23 cellular contexts compared by ENCODE assay signal in the genomic region with DNA sequence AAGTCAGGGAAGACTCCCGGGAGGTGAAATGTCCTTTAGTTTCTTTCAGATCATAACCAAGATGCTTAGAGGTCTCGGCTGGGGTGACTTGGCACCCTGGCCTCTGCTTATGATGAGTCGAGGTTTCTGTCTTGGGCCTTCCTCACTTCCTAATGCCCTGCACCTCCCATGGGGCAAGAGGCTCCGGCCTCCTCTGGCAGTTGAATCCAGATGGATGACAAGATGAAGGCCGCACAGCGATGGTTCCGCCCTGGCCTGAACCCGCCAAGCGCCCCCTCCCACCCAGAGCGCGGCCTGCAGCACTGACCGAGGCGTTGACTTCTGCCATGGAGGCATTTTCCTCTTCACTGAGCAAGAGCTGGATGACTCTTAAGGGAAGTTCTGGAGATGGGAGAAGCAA. TPM values are rescaled to one million over a fixed set of nuclear protein-coding genes. Genes with fewer than 3 reads are reported as not detected.
"Had no signal": no experiment of that assay in that cellular context is flagged by ENCODE, and none has a peak within 500 bp of the region (broad histone marks: within the 10 kb centered on the region; RNA-seq: fewer than 3 reads in every experiment).

No MANE protein-coding gene starts in this region.

- H3K27ac ChIP-seq: colonic mucosa, esophagus squamous epithelium, neural progenitor cell, stomach, thoracic aorta, transverse colon had no signal

- ATAC-seq: left lobe of liver; natural killer cell treated with Interleukin-12 subunit alpha and Interleukin-12 subunit beta and Interleukin-15 and Interleukin-18, amount 100 ng/mL, for 72 hours; sciatic nerve had no signal

- H3K4me3 ChIP-seq: colonic mucosa, esophagus squamous epithelium, lung, neural progenitor cell, stomach, thoracic aorta, transverse colon had no signal

- H3K4me1 ChIP-seq: colonic mucosa, neural progenitor cell had no signal

- H3K9me3 ChIP-seq: colonic mucosa, esophagus squamous epithelium, stomach, thoracic aorta, transverse colon had no signal

- H3K27me3 ChIP-seq: colonic mucosa had no signal

- DNase-seq: colonic mucosa; dermis blood vessel endothelial cell; esophagus squamous epithelium; foreskin fibroblast; hippocampal formation; kidney glomerular epithelial cell; mesenchymal stem cell; midbrain; occipital lobe; stimulated activated CD4-positive, alpha-beta T cell treated with anti-CD3 and anti-CD28 coated beads, Interleukin-2, amount 100 ng/mL, for 24 hours; stimulated activated CD4-positive, alpha-beta T cell treated with anti-CD3 and anti-CD28 coated beads, Interleukin-4, amount 100 ng/mL, for 4 hours; stimulated activated naive CD4-positive, alpha-beta T cell; stomach; substantia nigra; transverse colon had no signal

- H3K36me3 ChIP-seq: colonic mucosa, esophagus squamous epithelium, neural progenitor cell, stomach, thoracic aorta, transverse colon had no signal

RNA-seq across cellular contexts. Expression of a gene that starts 59.7 kb away (rescaled TPM):
- total RNA-seq: occipital lobe, pulmonary artery endothelial cell, thoracic aorta had no signal
- polyA plus RNA-seq: urinary bladder had no signal
